Comparison of ENCODE assay signal across 8 cellular contexts in the genomic region with DNA sequence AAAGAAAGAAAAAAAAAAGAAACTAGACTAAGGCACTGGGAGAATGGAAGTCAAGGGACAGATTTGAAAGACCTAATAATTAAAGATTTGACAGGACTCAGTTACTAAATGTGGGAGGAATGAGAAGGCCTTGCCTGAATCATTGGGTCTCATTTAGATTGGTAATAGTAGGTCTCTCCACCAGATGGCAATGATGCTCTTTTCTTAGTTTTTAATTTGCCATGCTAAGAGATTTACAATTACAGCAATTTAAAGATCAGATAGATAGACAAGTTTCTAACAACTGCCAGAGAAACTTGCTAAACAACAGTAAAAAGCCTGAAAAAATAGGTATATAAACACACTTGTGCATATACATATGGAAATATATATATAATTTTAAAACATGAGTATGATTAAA. TPM values are rescaled to one million over a fixed set of nuclear protein-coding genes. Genes with fewer than 3 reads are reported as not detected.
DNase-seq lines count a peak whose midpoint lies in the region; ATAC-seq and TF ChIP-seq lines count a peak whose summit lies in the region.

No MANE protein-coding gene starts in this region.

- H3K27me3 ChIP-seq in brain microvascular endothelial cell (replicated peaks): no peaks in the 10 kb centered on the region
- no peaks in the 10 kb centered on the region for H3K27me3 ChIP-seq in right lobe of liver

- H3K36me3 ChIP-seq in brain microvascular endothelial cell (replicated peaks) (no peaks in the 10 kb centered on the region), right lobe of liver (peaks cover 0 to 2% (median 0%) of the 10 kb centered on the region in 4 donors)

- H3K27ac Mint-ChIP-seq in T-helper 2 cell treated with Interferon-gamma antibody and Interleukin-4, amounts not matched to agents 5 μg/mL and 100 μg/mL, for 36 hours: no peak overlapping the region

- no peaks in the 10 kb centered on the region for H3K27me3 Mint-ChIP-seq in T-helper 2 cell treated with Interferon-gamma antibody and Interleukin-4, amounts not matched to agents 5 μg/mL and 100 μg/mL, for 36 hours (ENCODE audit: low read depth)

- H3K4me1 Mint-ChIP-seq in T-helper 2 cell treated with Interferon-gamma antibody and Interleukin-4, amounts not matched to agents 5 μg/mL and 100 μg/mL, for 36 hours (ENCODE audit: low read depth): peaks cover 7% of the 10 kb centered on the region

- H3K27ac ChIP-seq in brain microvascular endothelial cell (no peak overlapping the region), right lobe of liver (no peak overlapping the region)

- no peaks in the 10 kb centered on the region for H3K9me3 ChIP-seq in right lobe of liver

- in situ Hi-C loops in brain microvascular endothelial cell (cut with HindIII; ENCODE audit: low pct_ligation_motif_present, low sequenced_read_pairs): no loop called here

- TF ChIP-seq CTCF in brain microvascular endothelial cell (IDR thresholded peaks at IDR 0.05; ENCODE audit: low read depth, low read length, missing control alignments) (peak; percentile 52), right lobe of liver (IDR thresholded peaks at IDR 0.05) (peak; percentile 50 to 59 (median 56))

- ATAC-seq in right lobe of liver (peak; percentile 56 to 85 (median 66)), HG03520 (IDR thresholded peaks at IDR 0.05; ENCODE audit: unreplicated experiment) (no peak)

- intact Hi-C loops in right lobe of liver (cut with DNase I): no loop called here

- H3K4me3 ChIP-seq in brain microvascular endothelial cell (ENCODE audit: low read depth, low read length): no peak overlapping the region
- H3K4me3 ChIP-seq in right lobe of liver: no peak overlapping the region

- no peak for TF ChIP-seq POLR2A in right lobe of liver (IDR thresholded peaks at IDR 0.05)

- H3K9me3 Mint-ChIP-seq in T-helper 2 cell treated with Interferon-gamma antibody and Interleukin-4, amounts not matched to agents 5 μg/mL and 100 μg/mL, for 36 hours: no peaks in the 10 kb centered on the region

- peak; percentile 68 for DNase-seq in NCI-H510A treated with DMSO at 0.1 percent for 48 hours (lab: John Stamatoyannopoulos, UW)
- DNase-seq in NCI-H510A (lab: John Stamatoyannopoulos, UW): no peak
- peak; percentile 15 for DNase-seq in NCI-H1105 treated with DMSO at 0.1 percent for 48 hours (lab: John Stamatoyannopoulos, UW)
- DNase-seq in brain microvascular endothelial cell: no peak
- no peak for DNase-seq in right lobe of liver
- no peak for DNase-seq in T-helper 2 cell treated with Interferon-gamma antibody and Interleukin-4, amounts not matched to agents 5 μg/mL and 100 μg/mL, for 36 hours (ENCODE audit: low spot score)
- DNase-seq in occipital lobe (lab: John Stamatoyannopoulos, UW): no peak

- H3K4me1 ChIP-seq in right lobe of liver: no peaks in the 10 kb centered on the region

- H3K36me3 Mint-ChIP-seq in T-helper 2 cell treated with Interferon-gamma antibody and Interleukin-4, amounts not matched to agents 5 μg/mL and 100 μg/mL, for 36 hours (ENCODE audit: low read depth): peaks cover 3% of the 10 kb centered on the region

- no peak overlapping the region for H3K4me3 Mint-ChIP-seq in T-helper 2 cell treated with Interferon-gamma antibody and Interleukin-4, amounts not matched to agents 5 μg/mL and 100 μg/mL, for 36 hours

RNA-seq across cellular contexts. Expression of gene CRIPT, which starts 15.3 kb away (rescaled TPM):
- total RNA-seq in right lobe of liver (1 to 10 TPM; 5.2 to 9.7 (median 7.0) TPM), occipital lobe (49.9 TPM)

RNA-seq across cellular contexts. Expression of gene PIGF, which starts 15.5 kb away (rescaled TPM):
- total RNA-seq in right lobe of liver: 10 to 100 TPM in 3 of 6 experiments, 1 to 10 TPM in 3; 8.4 to 12.1 (median 10.0) TPM
- 28.9 TPM for total RNA-seq in occipital lobe

Comparison
In these comparisons a context has a peak if more than half of its experiments do, and no peak if none do; other contexts are left out.
1. DNase-seq: peak in NCI-H510A treated with DMSO at 0.1 percent for 48 hours (single experiment) and NCI-H1105 treated with DMSO at 0.1 percent for 48 hours (single experiment); none in NCI-H510A (single experiment), brain microvascular endothelial cell (single experiment), right lobe of liver (0 of 3), T-helper 2 cell treated with Interferon-gamma antibody and Interleukin-4, amounts not matched to agents 5 μg/mL and 100 μg/mL, for 36 hours (single experiment) and occipital lobe (single experiment).